In the genomic region with DNA sequence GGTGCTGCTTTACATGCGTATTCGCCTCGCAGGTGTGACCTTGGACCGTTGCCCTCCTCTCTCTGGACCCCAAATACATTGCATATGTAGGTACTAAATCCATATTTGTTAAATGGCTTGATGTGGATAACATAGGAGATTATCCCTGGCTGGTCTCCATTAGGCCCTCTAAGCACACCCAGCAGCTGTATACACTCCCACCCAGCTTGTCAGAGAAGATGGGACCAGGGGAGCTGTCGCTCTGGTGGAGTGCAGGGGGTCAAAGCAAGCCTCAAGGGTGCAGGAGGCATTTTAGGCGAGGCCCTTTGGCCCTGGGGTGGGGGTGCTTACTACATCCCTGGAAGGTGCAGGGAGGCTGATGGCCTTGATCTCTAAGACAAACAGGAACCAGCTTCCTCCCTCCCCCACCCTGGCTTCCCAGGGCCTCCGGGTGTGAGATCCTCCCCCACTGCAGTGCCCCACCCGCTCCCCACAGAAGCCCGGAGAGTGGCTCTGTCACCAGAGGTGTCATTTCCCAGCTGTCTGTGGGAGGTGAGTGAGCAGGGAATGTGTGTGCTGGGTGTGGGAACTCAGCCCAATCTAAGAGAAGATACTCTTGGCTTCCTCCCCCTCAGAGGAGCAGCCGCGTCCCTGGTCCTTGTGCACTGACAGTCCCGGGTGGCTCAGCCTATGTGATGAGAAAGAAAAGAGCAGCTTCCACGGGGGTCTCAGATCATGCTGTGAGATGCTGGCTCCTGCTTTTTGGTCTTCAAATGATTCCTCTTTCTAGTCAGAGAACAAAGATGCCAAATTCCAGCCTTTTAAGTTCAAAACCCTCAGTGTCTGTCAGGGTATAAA, we compare ENCODE assay signal across 6 cellular contexts. TPM values are rescaled to one million over a fixed set of nuclear protein-coding genes. Genes with fewer than 3 reads are reported as not detected.
DNase-seq lines count a peak whose midpoint lies in the region; ATAC-seq lines count a peak whose summit lies in the region.

No MANE protein-coding gene starts in this region.

- intact Hi-C loops in head of caudate nucleus (cut with DNase I): no loop called here

- peaks cover 19% of the 10 kb centered on the region for H3K36me3 ChIP-seq in HUES64 (ENCODE audit: insufficient read depth, low read length)

- H3K9me3 ChIP-seq in HUES64 (ENCODE audit: insufficient read depth, low read depth, low read length): no peaks in the 10 kb centered on the region

- H3K4me3 ChIP-seq in HUES64 (ENCODE audit: low read length): peak overlapping the region; percentile 54

- H3K27ac ChIP-seq in HUES64 (ENCODE audit: low read depth, low read length): peak overlapping the region; percentile 91

- peak; percentile 86 for DNase-seq in activated CD4-positive, alpha-beta T cell treated with anti-CD3 and anti-CD28 coated beads for 48 hours
- DNase-seq in head of caudate nucleus (peak; percentile 55 to 96 (median 82)), NCI-H2107 treated with DMSO at 0.1 percent for 48 hours (lab: John Stamatoyannopoulos, UW; ENCODE audit: unreplicated experiment) (no peak)
- DNase-seq in stimulated activated CD4-positive, alpha-beta T cell treated with anti-CD3 and anti-CD28 coated beads, Interleukin-12 subunit alpha, Interleukin-12 subunit beta, amount 100 ng/mL, for 4 hours: peak; percentile 60

- ATAC-seq in GM18511 (IDR thresholded peaks at IDR 0.05; ENCODE audit: unreplicated experiment): no peak

- no peaks in the 10 kb centered on the region for H3K27me3 ChIP-seq in HUES64 (ENCODE audit: insufficient read depth, low read length)

- H3K4me1 ChIP-seq in HUES64 (ENCODE audit: insufficient read depth, low read length): peaks cover 17% of the 10 kb centered on the region

- peak overlapping the region; percentile 81 for H3K9ac ChIP-seq in HUES64 (ENCODE audit: low read depth, low read length)

- 19% methylated on average over 13 of the region's 13 CpGs for WGBS in HUES64

RNA-seq across cellular contexts. Expression of gene VAMP2, which starts 1.4 kb away (rescaled TPM):
- 14.3 TPM for polyA plus RNA-seq in HUES64 (2013, experiment 1 of 2)
- 18.9 TPM for polyA plus RNA-seq in HUES64 (2013, experiment 2 of 2)

RNA-seq across cellular contexts. Expression of gene TMEM107, which starts 12.0 kb away (rescaled TPM):
- polyA plus RNA-seq in HUES64 (2013, experiment 1 of 2): 29.8 TPM
- polyA plus RNA-seq in HUES64 (2013, experiment 2 of 2): 35.4 TPM

RNA-seq across cellular contexts. Expression of gene PER1, which starts 12.0 kb away (rescaled TPM):
- polyA plus RNA-seq in HUES64 (2013, experiment 1 of 2): 14.0 TPM
- polyA plus RNA-seq in HUES64 (2013, experiment 2 of 2): 18.1 TPM

RNA-seq across cellular contexts. Expression of gene BORCS6, which starts 25.8 kb away (rescaled TPM):
- polyA plus RNA-seq in HUES64 (2013, experiment 1 of 2): 2.6 TPM
- 3.0 TPM for polyA plus RNA-seq in HUES64 (2013, experiment 2 of 2)

RNA-seq across cellular contexts. Expression of gene HES7, which starts 40.3 kb away (rescaled TPM):
- polyA plus RNA-seq in HUES64 (2013, experiment 1 of 2): 0.85 TPM
- 0.89 TPM for polyA plus RNA-seq in HUES64 (2013, experiment 2 of 2)
